Comparison of ENCODE assay signal across 8 cellular contexts in the genomic region with DNA sequence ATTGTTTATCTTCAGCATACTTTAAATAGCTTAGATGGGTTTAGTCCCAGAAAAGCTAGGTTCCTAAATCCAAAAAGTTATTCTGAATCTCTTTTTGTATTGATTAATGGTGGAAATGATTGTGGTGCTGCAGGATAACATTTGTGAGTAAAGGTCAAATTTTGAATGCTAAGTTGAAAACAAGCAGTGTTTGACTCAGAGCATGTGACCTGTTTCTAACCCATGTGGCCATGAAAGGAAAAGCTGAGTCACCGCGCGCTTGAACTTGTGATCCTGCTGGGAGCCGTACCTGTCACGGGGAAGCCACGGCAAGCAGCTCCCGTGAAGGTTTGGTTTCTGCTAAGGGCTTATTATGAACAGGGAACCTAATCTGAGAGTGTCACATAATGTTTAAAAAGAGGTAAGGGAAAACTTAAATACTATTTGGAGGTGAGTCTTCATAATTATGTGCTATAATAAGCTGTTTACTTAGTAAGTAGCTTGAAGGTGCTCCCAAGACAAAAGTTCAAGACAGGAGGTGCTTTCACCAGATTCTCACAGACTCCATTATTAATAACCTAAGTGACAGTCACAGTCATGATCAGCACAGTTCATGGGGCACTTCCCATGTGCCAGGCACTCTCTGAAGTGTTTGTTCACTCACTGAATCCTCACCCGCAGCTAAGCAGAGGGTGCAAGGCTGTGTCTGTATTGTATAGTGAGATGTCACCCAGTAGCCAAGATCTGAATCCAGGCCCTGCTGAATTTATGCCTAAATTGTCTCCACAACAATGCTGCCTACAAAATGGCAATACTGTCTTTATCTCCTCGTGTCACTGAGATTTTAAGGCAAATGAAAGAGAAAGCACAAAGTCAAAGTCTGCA.
A peak's percentile ranks its signal among the peaks of the same experiment; 100 is the strongest.
DNase-seq lines count a peak whose midpoint lies in the region; ATAC-seq, FAIRE-seq and TF ChIP-seq lines count a peak whose summit lies in the region.

No MANE protein-coding gene starts in this region.

- no peaks in the 10 kb centered on the region for H3K9me3 Mint-ChIP-seq in activated naive CD4-positive, alpha-beta T cell treated with anti-CD3 and anti-CD28 coated beads for 36 hours

- ATAC-seq in GM19035 (IDR thresholded peaks at IDR 0.05; ENCODE audit: unreplicated experiment) (peak; percentile 92), HG03280 (IDR thresholded peaks at IDR 0.05; ENCODE audit: unreplicated experiment) (peak; percentile 86), heart left ventricle (peak; percentile 55 to 93 (median 82))

- peaks cover 0 to 17% (median 6%) of the 10 kb centered on the region in 12 donors for H3K4me1 ChIP-seq in heart left ventricle

- CTCF ChIA-PET in RWPE1 (lab: Yijun Ruan, JAX) = interaction anchor here (0.5 to 1.6 kb wide), 10 partner anchors 11 to 865 kb away, joined by 3 to 5 read pairs (median 4); no protein-coding TSS in a partner anchor
- CTCF ChIA-PET in activated naive CD4-positive, alpha-beta T cell treated with anti-CD3 and anti-CD28 coated beads for 36 hours (lab: Charles Lee) = interaction anchor here (0.8 to 3.5 kb wide), 8 partner anchors 11 to 593 kb away, joined by 4 to 16 read pairs (median 6); no protein-coding TSS in a partner anchor

- TF ChIP-seq POLR2A in heart left ventricle (IDR thresholded peaks at IDR 0.05) = no peak

- POLR2A ChIA-PET in RWPE1 (lab: Yijun Ruan, JAX; ENCODE audit: low non-redundant PET) = no interaction called here

- peaks cover 8% of the 10 kb centered on the region for H3K27me3 Mint-ChIP-seq in activated naive CD4-positive, alpha-beta T cell treated with anti-CD3 and anti-CD28 coated beads for 36 hours (ENCODE audit: low read depth)

- H3K36me3 ChIP-seq in heart left ventricle = no peaks in the 10 kb centered on the region

- H3K36me3 Mint-ChIP-seq in activated naive CD4-positive, alpha-beta T cell treated with anti-CD3 and anti-CD28 coated beads for 36 hours (ENCODE audit: low read depth) = no peaks in the 10 kb centered on the region

- TF ChIP-seq CTCF in AG10803 (conservative IDR thresholded peaks at IDR 0.05; ENCODE audit: low read length) = no peak
- no peak for TF ChIP-seq CTCF in RWPE1 (conservative IDR thresholded peaks at IDR 0.05; ENCODE audit: low read depth)
- no peak for TF ChIP-seq CTCF in heart left ventricle (IDR thresholded peaks at IDR 0.05)

- H3K4me1 Mint-ChIP-seq in activated naive CD4-positive, alpha-beta T cell treated with anti-CD3 and anti-CD28 coated beads for 36 hours (ENCODE audit: low read depth) = peaks cover 20% of the 10 kb centered on the region

- WGBS in heart left ventricle, 4 donors = 38 to 49% (median 44%) methylated on average over 9 of the region's 9 CpGs

- DNase-seq in AG10803 (ENCODE audit: low read depth) = peak; percentile 75
- DNase-seq in RWPE1 (ENCODE audit: low spot score) = peak; percentile 82
- peak; percentile 98 for DNase-seq in activated naive CD4-positive, alpha-beta T cell treated with anti-CD3 and anti-CD28 coated beads for 36 hours
- DNase-seq in heart left ventricle = peak; percentile 60 to 84 (median 73)
- peak; percentile 93 for DNase-seq in pulmonary artery endothelial cell (ENCODE audit: low read depth, low spot score)
- DNase-seq in urothelium cell line (ENCODE audit: low spot score) = peak; percentile 76

- H3K4me3 ChIP-seq in AG10803 (ENCODE audit: low read length) (peak overlapping the region; percentile 32), heart left ventricle (peak overlapping the region in 6 of 12 donors; percentile 8 to 41 (median 26))

- H3K27ac ChIP-seq in RWPE1 (peak overlapping the region; percentile 60), heart left ventricle (peak overlapping the region in 6 of 12 donors; percentile 1 to 85 (median 48))

- H3K27ac Mint-ChIP-seq in activated naive CD4-positive, alpha-beta T cell treated with anti-CD3 and anti-CD28 coated beads for 36 hours = peak overlapping the region; percentile 87

- H3K9me3 ChIP-seq in heart left ventricle = no peaks in the 10 kb centered on the region

- intact Hi-C loops in activated naive CD4-positive, alpha-beta T cell treated with anti-CD3 and anti-CD28 coated beads for 36 hours (cut with micrococcal nuclease) = loop anchor here (1.0 to 5.0 kb wide), 7 partner anchors 19 to 1222 kb away; partner anchors contain the start of genes ABHD13, IRS2, LIG4 and TNFSF13B
- intact Hi-C loops in heart left ventricle (cut with DNase I) = no loop called here

- H3K4me3 Mint-ChIP-seq in activated naive CD4-positive, alpha-beta T cell treated with anti-CD3 and anti-CD28 coated beads for 36 hours = peak overlapping the region; percentile 68

- no peak for FAIRE-seq in urothelium cell line (lab: Jason Lieb, UNC)

- H3K27me3 ChIP-seq in heart left ventricle = no peaks in the 10 kb centered on the region
